In the genomic region with DNA sequence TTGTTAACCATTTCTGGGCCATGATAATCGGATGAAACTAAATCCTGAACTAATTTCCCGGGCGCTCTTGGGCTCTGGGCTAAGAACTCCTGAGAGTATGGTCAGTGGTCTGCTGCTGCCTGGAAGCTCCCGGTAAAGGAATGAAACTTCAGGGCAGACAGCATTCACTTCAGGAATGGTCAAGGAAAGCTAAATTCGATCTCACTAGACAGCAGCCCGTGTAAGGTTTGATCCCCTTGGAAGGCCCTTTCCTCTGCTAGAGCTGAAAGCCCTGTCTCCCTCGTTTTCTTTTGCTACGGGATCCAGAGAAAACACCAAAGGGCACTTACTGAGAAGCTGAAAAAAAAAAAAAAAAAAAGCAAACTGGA, we compare ENCODE assay signal across 8 cellular contexts. TPM values are rescaled to one million over a fixed set of nuclear protein-coding genes. Genes with fewer than 3 reads are reported as not detected.
A peak's percentile ranks its signal among the peaks of the same experiment; 100 is the strongest.
DNase-seq lines count a peak whose midpoint lies in the region; ATAC-seq and TF ChIP-seq lines count a peak whose summit lies in the region.

No MANE protein-coding gene starts in this region.

- H3K79me1 ChIP-seq in mesendoderm (ENCODE audit: low read length), result no peaks in the 10 kb centered on the region

- no peak overlapping the region for H2BK5ac ChIP-seq in mesendoderm (ENCODE audit: low read length)

- H3K9me3 ChIP-seq in left ventricle myocardium inferior (replicated peaks) (no peaks in the 10 kb centered on the region), breast epithelium (no peaks in the 10 kb centered on the region), uterus (no peaks in the 10 kb centered on the region)

- no peaks in the 10 kb centered on the region for H3K79me2 ChIP-seq in mesendoderm (ENCODE audit: control insufficient read depth, insufficient read depth, low read length)

- intact Hi-C loops in left ventricle myocardium inferior (cut with micrococcal nuclease) (no loop called here), cardiac septum (cut with DNase I) (loop anchor here (2.0 to 5.0 kb wide), 3 partner anchors 34 to 50 kb away; a partner anchor contains a TSS), breast epithelium (cut with DNase I; ENCODE audit: low total_unique reads) (no loop called here), uterus (cut with DNase I; ENCODE audit: low total_unique reads) (no loop called here)

- H2BK15ac ChIP-seq in mesendoderm (replicated peaks; ENCODE audit: low read depth), result no peak overlapping the region

- H3K9ac ChIP-seq in mesendoderm (ENCODE audit: low read length), result peak overlapping the region; percentile 47

- H4K5ac ChIP-seq in mesendoderm (ENCODE audit: low read length), result no peak overlapping the region

- ATAC-seq in GM18520 (IDR thresholded peaks at IDR 0.05; ENCODE audit: unreplicated experiment), result no peak

- DNase-seq in left ventricle myocardium inferior (no peak), cardiac septum (ENCODE audit: low spot score) (no peak), breast epithelium (ENCODE audit: low spot score in 2 of 2) (no peak), mesendoderm (peak; percentile 5), uterus (no peak), nucleus accumbens (lab: John Stamatoyannopoulos, UW) (no peak), ecto neural progenitor cell (ENCODE audit: low spot score) (no peak)

- no CpG with 5 or more reads among the region's 8 CpGs for WGBS in mesendoderm (ENCODE audit: extremely low coverage, insufficient coverage, low lambda C conversion rate)

- no peak for TF ChIP-seq POLR2A in breast epithelium (IDR thresholded peaks at IDR 0.05)
- no peak for TF ChIP-seq POLR2A in uterus (IDR thresholded peaks at IDR 0.05)

- H3K4me1 ChIP-seq in left ventricle myocardium inferior (peaks cover 67% of the 10 kb centered on the region), breast epithelium (no peaks in the 10 kb centered on the region), mesendoderm (ENCODE audit: control insufficient read depth, low read depth, low read length) (peaks cover 3% of the 10 kb centered on the region), uterus (no peaks in the 10 kb centered on the region)

- no peak overlapping the region for H2AK5ac ChIP-seq in mesendoderm (ENCODE audit: low read length)

- peak overlapping the region; percentile 92 for H3K4me3 ChIP-seq in left ventricle myocardium inferior
- H3K4me3 ChIP-seq in breast epithelium, result peak overlapping the region; percentile 78 to 97 (median 90)
- peak overlapping the region; percentile 56 for H3K4me3 ChIP-seq in mesendoderm (ENCODE audit: low read length)
- H3K4me3 ChIP-seq in uterus, result peak overlapping the region; percentile 75 to 84

- peak overlapping the region; percentile 67 for H3K56ac ChIP-seq in mesendoderm (ENCODE audit: low read length)

- no peak overlapping the region for H4K8ac ChIP-seq in mesendoderm (ENCODE audit: low read depth, low read length)

- H3K36me3 ChIP-seq in left ventricle myocardium inferior (peaks cover 24% of the 10 kb centered on the region), breast epithelium (no peaks in the 10 kb centered on the region), mesendoderm (ENCODE audit: control insufficient read depth, insufficient read depth, low read length) (no peaks in the 10 kb centered on the region), uterus (no peaks in the 10 kb centered on the region)

- no peak overlapping the region for H3K4ac ChIP-seq in mesendoderm (ENCODE audit: low read depth, low read length)

- peak overlapping the region; percentile 17 for H3K4me2 ChIP-seq in mesendoderm (ENCODE audit: low read length)

- H3K18ac ChIP-seq in mesendoderm (ENCODE audit: low read length), result no peak overlapping the region

- H3K27me3 ChIP-seq in left ventricle myocardium inferior (ENCODE audit: low read depth) (no peaks in the 10 kb centered on the region), breast epithelium (no peaks in the 10 kb centered on the region), mesendoderm (ENCODE audit: insufficient read depth, low read length, poor library complexity) (no peaks in the 10 kb centered on the region), uterus (no peaks in the 10 kb centered on the region)

- H3K27ac ChIP-seq in left ventricle myocardium inferior (replicated peaks) (peak overlapping the region; percentile 94), breast epithelium (peak overlapping the region in 1 of 2 donors; percentile 86), mesendoderm (ENCODE audit: low read depth, low read length) (no peak overlapping the region), uterus (peak overlapping the region; percentile 85 to 90)

- no peak overlapping the region for H3K23ac ChIP-seq in mesendoderm (ENCODE audit: low read length)

- no peak for TF ChIP-seq CTCF in left ventricle myocardium inferior (IDR thresholded peaks at IDR 0.05; ENCODE audit: borderline replicate concordance)
- TF ChIP-seq CTCF in breast epithelium (IDR thresholded peaks at IDR 0.05), result no peak
- TF ChIP-seq CTCF in uterus (IDR thresholded peaks at IDR 0.05), result no peak

- H2BK120ac ChIP-seq in mesendoderm (ENCODE audit: low read depth, low read length), result no peak overlapping the region

RNA-seq across cellular contexts. Expression of a gene that starts 0.7 kb away (rescaled TPM):
- total RNA-seq in left ventricle myocardium inferior, result 80.3 TPM
- 69.4 TPM for total RNA-seq in cardiac septum
- total RNA-seq in breast epithelium, result 10 to 100 TPM; 20.6 to 37.2 (median 30.6) TPM
- polyA plus RNA-seq in mesendoderm (2013, experiment 1 of 2), result 4.5 TPM
- polyA plus RNA-seq in mesendoderm (2013, experiment 2 of 2), result 4.5 TPM
- 10 to 100 TPM; 22.3 to 50.9 (median 32.5) TPM for total RNA-seq in uterus

RNA-seq across cellular contexts. Expression of a gene that starts 26.8 kb away (rescaled TPM):
- total RNA-seq in left ventricle myocardium inferior (1.0 TPM), cardiac septum (0.67 TPM), breast epithelium (1 to 10 TPM in 1 of 3 donors, under 1 TPM in 2; 0.44 to 2.0 (median 0.48) TPM), uterus (1 to 10 TPM in 3 of 4 donors, not detected in 1; 2.4 to 9.1 (median 2.7) TPM)
- polyA plus RNA-seq in mesendoderm (2013, experiment 1 of 2), result 0.17 TPM
- 0.27 TPM for polyA plus RNA-seq in mesendoderm (2013, experiment 2 of 2)

RNA-seq across cellular contexts. Expression of a gene that starts 37.5 kb away (rescaled TPM):
- total RNA-seq in left ventricle myocardium inferior (671 TPM), cardiac septum (400 TPM), breast epithelium (10 to 100 TPM; 19.0 to 40.0 (median 31.8) TPM), uterus (100 to 1,000 TPM in 1 of 4 donors, 10 to 100 TPM in 3; 30.9 to 150 (median 70.8) TPM)
- polyA plus RNA-seq in mesendoderm (2013, experiment 1 of 2), result 21.3 TPM
- polyA plus RNA-seq in mesendoderm (2013, experiment 2 of 2), result 22.1 TPM

RNA-seq across cellular contexts. Expression of a gene that starts 46.5 kb away (rescaled TPM):
- not detected for total RNA-seq in left ventricle myocardium inferior
- not detected for total RNA-seq in cardiac septum
- not detected for total RNA-seq in breast epithelium
- not detected for polyA plus RNA-seq in mesendoderm (2013, experiment 1 of 2)
- polyA plus RNA-seq in mesendoderm (2013, experiment 2 of 2), result not detected
- total RNA-seq in uterus, result not detected

RNA-seq across cellular contexts. Expression of a gene that starts 50.8 kb away (rescaled TPM):
- 5.3 TPM for total RNA-seq in left ventricle myocardium inferior
- total RNA-seq in cardiac septum, result 10.1 TPM
- total RNA-seq in breast epithelium, result 10 to 100 TPM; 14.4 to 36.1 (median 30.2) TPM
- 18.3 TPM for polyA plus RNA-seq in mesendoderm (2013, experiment 1 of 2)
- 18.3 TPM for polyA plus RNA-seq in mesendoderm (2013, experiment 2 of 2)
- total RNA-seq in uterus, result 10 to 100 TPM; 24.1 to 43.9 (median 32.4) TPM
